8 cellular contexts compared by ENCODE assay signal in genomic region chrX:14027511-14028019, GRCh38. TPM values are rescaled to one million over a fixed set of nuclear protein-coding genes. Genes with fewer than 3 reads are reported as not detected.
DNase-seq lines count a peak whose midpoint lies in the region; ATAC-seq and TF ChIP-seq lines count a peak whose summit lies in the region.

No MANE protein-coding gene starts in this region.

- no peak for TF ChIP-seq CTCF in heart right ventricle (IDR thresholded peaks at IDR 0.05)

- peaks cover 37% of the 10 kb centered on the region for H3K4me1 Mint-ChIP-seq in activated naive CD8-positive, alpha-beta T cell treated with anti-CD3 and anti-CD28 coated beads, Interleukin-2, amount 50 U/mL, for 24 hours
- H3K4me1 Mint-ChIP-seq in naive thymus-derived CD4-positive, alpha-beta T cell: peaks cover 9 to 47% (median 35%) of the 10 kb centered on the region in 7 donors

- H3K36me3 ChIP-seq in heart right ventricle: no peaks in the 10 kb centered on the region
- H3K36me3 ChIP-seq in naive thymus-derived CD4-positive, alpha-beta T cell (ENCODE audit: control insufficient read depth in 2 of 3, insufficient read depth in 3 of 3, low read length in 3 of 3): peaks cover 0 to 3% (median 0%) of the 10 kb centered on the region in 3 experiments

- POLR2A ChIA-PET in naive thymus-derived CD4-positive, alpha-beta T cell (lab: Charles Lee): interaction anchor here (2.7 kb wide), 1 partner anchor 292 kb away, joined by 27 read pairs; the partner anchor contains the start of genes OFD1 and TRAPPC2

- peaks cover 0 to 31% (median 15%) of the 10 kb centered on the region in 9 donors for H3K4me1 ChIP-seq in heart right ventricle
- peaks cover 16 to 26% of the 10 kb centered on the region in 2 donors for H3K4me1 ChIP-seq in naive thymus-derived CD4-positive, alpha-beta T cell (ENCODE audit: control insufficient read depth in 2 of 2, insufficient read depth in 2 of 2, low read length in 2 of 2)

- peak overlapping the region; percentile 94 for H3K4me3 Mint-ChIP-seq in activated naive CD8-positive, alpha-beta T cell treated with anti-CD3 and anti-CD28 coated beads, Interleukin-2, amount 50 U/mL, for 24 hours
- peak overlapping the region in 6 of 10 donors; percentile 3 to 59 (median 34) for H3K4me3 Mint-ChIP-seq in naive thymus-derived CD4-positive, alpha-beta T cell

- peaks cover 0 to 36% (median 0%) of the 10 kb centered on the region in 7 donors for H3K27me3 ChIP-seq in heart right ventricle
- H3K27me3 ChIP-seq in naive thymus-derived CD4-positive, alpha-beta T cell (ENCODE audit: control insufficient read depth in 2 of 2, insufficient read depth in 2 of 2, low read length in 2 of 2): no peaks in the 10 kb centered on the region

- no peak overlapping the region for H3K4me3 ChIP-seq in heart right ventricle
- no peak overlapping the region for H3K4me3 ChIP-seq in naive thymus-derived CD4-positive, alpha-beta T cell (ENCODE audit: low read length)

- DNase-seq in heart right ventricle: no peak
- DNase-seq in cardiac septum (ENCODE audit: low spot score): no peak
- DNase-seq in activated naive CD8-positive, alpha-beta T cell treated with anti-CD3 and anti-CD28 coated beads, Interleukin-2, amount 50 U/mL, for 24 hours: no peak
- no peak for DNase-seq in naive thymus-derived CD4-positive, alpha-beta T cell
- DNase-seq in DMS53 (lab: John Stamatoyannopoulos, UW): no peak
- DNase-seq in cerebellar cortex (ENCODE audit: low spot score): no peak
- no peak for DNase-seq in NCI-H146 (lab: John Stamatoyannopoulos, UW)

- CTCF ChIA-PET in naive thymus-derived CD4-positive, alpha-beta T cell (lab: Charles Lee): no interaction called here

- no peaks in the 10 kb centered on the region for H3K9me3 Mint-ChIP-seq in activated naive CD8-positive, alpha-beta T cell treated with anti-CD3 and anti-CD28 coated beads, Interleukin-2, amount 50 U/mL, for 24 hours
- H3K9me3 Mint-ChIP-seq in naive thymus-derived CD4-positive, alpha-beta T cell: peaks cover 0 to 2% (median 0%) of the 10 kb centered on the region in 11 donors

- ATAC-seq in heart right ventricle (no peak), HG03432 (IDR thresholded peaks at IDR 0.05; ENCODE audit: unreplicated experiment) (peak; percentile 48)
- ATAC-seq in activated naive CD8-positive, alpha-beta T cell treated with anti-CD3 and anti-CD28 coated beads, Interleukin-2, amount 50 U/mL, for 24 hours: peak; percentile 56
- no peak for ATAC-seq in naive thymus-derived CD4-positive, alpha-beta T cell

- H3K36me3 Mint-ChIP-seq in activated naive CD8-positive, alpha-beta T cell treated with anti-CD3 and anti-CD28 coated beads, Interleukin-2, amount 50 U/mL, for 24 hours (ENCODE audit: low read depth): peaks cover 5% of the 10 kb centered on the region
- peaks cover 0 to 7% (median 0%) of the 10 kb centered on the region in 5 donors for H3K36me3 Mint-ChIP-seq in naive thymus-derived CD4-positive, alpha-beta T cell

- no peaks in the 10 kb centered on the region for H3K9me3 ChIP-seq in heart right ventricle
- H3K9me3 ChIP-seq in naive thymus-derived CD4-positive, alpha-beta T cell (ENCODE audit: control insufficient read depth in 2 of 3, low read length in 3 of 3): no peaks in the 10 kb centered on the region

- intact Hi-C loops in heart right ventricle (cut with DNase I): loop anchor here in 5 of 10 donors (5.0 to 10.0 kb wide), 6 partner anchors 123 to 1063 kb away; partner anchors contain the start of gene TCEANC (in 1 of the 5)
- intact Hi-C loops in cardiac septum (cut with DNase I): no loop called here
- intact Hi-C loops in naive thymus-derived CD4-positive, alpha-beta T cell (cut with micrococcal nuclease): loop anchor here (2.0 to 10.0 kb wide), 6 partner anchors 293 to 1650 kb away; partner anchors contain the start of genes FANCB (in 1 of the 2), MOSPD2 (in 1 of the 2), OFD1 (in 1 of the 2) and PRPS2 (in 1 of the 2)

- peak overlapping the region; percentile 98 for H3K27ac Mint-ChIP-seq in activated naive CD8-positive, alpha-beta T cell treated with anti-CD3 and anti-CD28 coated beads, Interleukin-2, amount 50 U/mL, for 24 hours
- peak overlapping the region in 4 of 9 donors; percentile 49 to 78 (median 67) for H3K27ac Mint-ChIP-seq in naive thymus-derived CD4-positive, alpha-beta T cell

- no peaks in the 10 kb centered on the region for H3K27me3 Mint-ChIP-seq in activated naive CD8-positive, alpha-beta T cell treated with anti-CD3 and anti-CD28 coated beads, Interleukin-2, amount 50 U/mL, for 24 hours
- H3K27me3 Mint-ChIP-seq in naive thymus-derived CD4-positive, alpha-beta T cell: no peaks in the 10 kb centered on the region

- H3K27ac ChIP-seq in heart right ventricle: peak overlapping the region in 6 of 10 donors; percentile 34 to 90 (median 65)
- H3K27ac ChIP-seq in naive thymus-derived CD4-positive, alpha-beta T cell (ENCODE audit: low read depth, low read length): no peak overlapping the region

RNA-seq across cellular contexts. Expression of gene GEMIN8, which starts 2.1 kb away (rescaled TPM):
- total RNA-seq in heart right ventricle: 10 to 100 TPM in 8 of 10 donors, 1 to 10 TPM in 2; 8.2 to 16.7 (median 12.8) TPM
- 10 to 100 TPM; 15.2 to 15.5 TPM for polyA plus RNA-seq in heart right ventricle
- total RNA-seq in cardiac septum: 17.8 TPM
- total RNA-seq in naive thymus-derived CD4-positive, alpha-beta T cell: 10 to 100 TPM in 4 of 5 experiments, 1 to 10 TPM in 1; 9.7 to 20.4 (median 11.7) TPM
- polyA plus RNA-seq in naive thymus-derived CD4-positive, alpha-beta T cell: 10 to 100 TPM; 32.7 to 35.8 TPM

Comparison
In these comparisons a context has a peak if more than half of its experiments do, and no peak if none do; other contexts are left out.
1. ATAC-seq: peak in HG03432 (single experiment) and activated naive CD8-positive, alpha-beta T cell treated with anti-CD3 and anti-CD28 coated beads, Interleukin-2, amount 50 U/mL, for 24 hours (single experiment); none in heart right ventricle (0 of 8) and naive thymus-derived CD4-positive, alpha-beta T cell (single experiment).